In the genomic region with DNA sequence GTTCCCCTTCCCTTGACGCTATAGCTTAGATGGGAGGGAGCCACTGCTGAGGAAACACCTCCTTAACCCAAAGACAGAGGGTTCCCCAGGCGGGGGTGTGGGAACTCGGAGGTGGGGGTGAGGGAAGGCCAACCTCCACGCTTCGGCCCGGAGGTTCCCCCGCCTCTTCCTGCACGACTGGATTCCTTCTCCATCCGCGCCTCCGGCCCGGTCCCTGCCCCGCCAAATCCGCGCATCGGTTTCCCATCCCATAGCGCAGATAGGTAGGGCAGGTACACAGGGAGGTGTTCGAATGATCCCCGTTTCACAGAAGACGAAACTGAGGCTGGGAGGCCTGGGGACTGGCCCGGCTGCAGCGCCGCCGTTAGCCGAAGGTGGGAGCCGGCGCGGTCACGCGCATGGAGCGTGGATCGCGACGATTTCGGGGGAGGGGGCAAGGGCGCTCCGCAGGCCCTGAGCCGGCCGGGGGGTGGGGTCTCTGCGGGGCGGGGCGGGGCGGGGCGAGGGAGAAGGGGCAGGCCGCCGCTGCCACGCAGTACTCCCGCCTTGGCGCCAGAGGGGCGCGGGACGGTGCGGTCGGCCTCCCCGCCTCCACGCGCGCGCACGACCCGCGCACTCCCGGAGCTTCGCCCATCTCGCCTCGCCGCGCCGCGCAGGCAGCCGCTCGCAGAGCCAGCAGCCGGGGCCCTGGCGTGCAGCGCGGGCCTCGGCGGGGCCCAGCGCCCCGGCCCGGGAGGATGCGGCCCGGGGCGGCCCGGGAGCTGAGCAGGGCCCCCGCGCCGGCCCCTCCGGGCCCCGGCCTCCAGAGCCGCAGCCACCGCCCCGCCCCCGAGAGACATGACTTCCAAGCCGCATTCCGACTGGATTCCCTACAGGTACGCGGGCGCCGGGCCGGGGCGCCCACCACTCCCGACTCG, we compare ENCODE assay signal across 8 cellular contexts. TPM values are rescaled to one million over a fixed set of nuclear protein-coding genes. Genes with fewer than 3 reads are reported as not detected.
DNase-seq lines count a peak whose midpoint lies in the region; ATAC-seq and TF ChIP-seq lines count a peak whose summit lies in the region.

A gene with protein sequence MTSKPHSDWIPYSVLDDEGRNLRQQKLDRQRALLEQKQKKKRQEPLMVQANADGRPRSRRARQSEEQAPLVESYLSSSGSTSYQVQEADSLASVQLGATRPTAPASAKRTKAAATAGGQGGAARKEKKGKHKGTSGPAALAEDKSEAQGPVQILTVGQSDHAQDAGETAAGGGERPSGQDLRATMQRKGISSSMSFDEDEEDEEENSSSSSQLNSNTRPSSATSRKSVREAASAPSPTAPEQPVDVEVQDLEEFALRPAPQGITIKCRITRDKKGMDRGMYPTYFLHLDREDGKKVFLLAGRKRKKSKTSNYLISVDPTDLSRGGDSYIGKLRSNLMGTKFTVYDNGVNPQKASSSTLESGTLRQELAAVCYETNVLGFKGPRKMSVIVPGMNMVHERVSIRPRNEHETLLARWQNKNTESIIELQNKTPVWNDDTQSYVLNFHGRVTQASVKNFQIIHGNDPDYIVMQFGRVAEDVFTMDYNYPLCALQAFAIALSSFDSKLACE (plus strand): TSS at position 538 of the 917 bp plus-strand sequence. CDS start 300 bp downstream, at position 838.

- H3K27ac ChIP-seq in lower lobe of right lung (no peak within 1 kb of the TSS), thyroid gland (peak within 1 kb of the TSS in 1 of 3 donors; percentile 37)

- H3K4me1 ChIP-seq in lower lobe of right lung = peaks cover 5% of the 10 kb centered on the region
- peaks cover 9 to 38% of the 10 kb centered on the region in 2 donors for H3K4me1 ChIP-seq in thyroid gland

- H3K9me3 Mint-ChIP-seq in dendritic cell treated with granulocyte-macrophage colony-stimulating factor and Interleukin-4, amounts not matched to agents 40 ng/mL and 50 ng/mL, for 4 days = no peaks in the 10 kb centered on the region

- H3K4me3 Mint-ChIP-seq in dendritic cell treated with granulocyte-macrophage colony-stimulating factor and Interleukin-4, amounts not matched to agents 40 ng/mL and 50 ng/mL, for 4 days = peak within 1 kb of the TSS; percentile 32

- peak within 1 kb of the TSS; percentile 52 for H3K4me3 ChIP-seq in lower lobe of right lung
- peak within 1 kb of the TSS; percentile 29 to 67 (median 38) for H3K4me3 ChIP-seq in thyroid gland (replicated peaks in 1 of 3)

- TF ChIP-seq POLR2A in thyroid gland (IDR thresholded peaks at IDR 0.05) = peak in 1 of 2 donors; percentile 36

- H3K36me3 Mint-ChIP-seq in dendritic cell treated with granulocyte-macrophage colony-stimulating factor and Interleukin-4, amounts not matched to agents 40 ng/mL and 50 ng/mL, for 4 days (ENCODE audit: low read depth) = no peaks in the 10 kb centered on the region

- H3K4me1 Mint-ChIP-seq in dendritic cell treated with granulocyte-macrophage colony-stimulating factor and Interleukin-4, amounts not matched to agents 40 ng/mL and 50 ng/mL, for 4 days (ENCODE audit: low read depth) = no peaks in the 10 kb centered on the region

- peak; percentile 49 to 66 for ATAC-seq in lower lobe of right lung
- no peak for ATAC-seq in HG03521 (IDR thresholded peaks at IDR 0.05; ENCODE audit: unreplicated experiment)

- no peaks in the 10 kb centered on the region for H3K36me3 ChIP-seq in lower lobe of right lung
- H3K36me3 ChIP-seq in thyroid gland = no peaks in the 10 kb centered on the region

- TF ChIP-seq CTCF in lower lobe of right lung (IDR thresholded peaks at IDR 0.05) (no peak), thyroid gland (IDR thresholded peaks at IDR 0.05) (no peak)

- no peak within 1 kb of the TSS for H3K27ac Mint-ChIP-seq in dendritic cell treated with granulocyte-macrophage colony-stimulating factor and Interleukin-4, amounts not matched to agents 40 ng/mL and 50 ng/mL, for 4 days

- peaks cover 24% of the 10 kb centered on the region for H3K27me3 ChIP-seq in lower lobe of right lung (ENCODE audit: low read depth)
- H3K27me3 ChIP-seq in thyroid gland = no peaks in the 10 kb centered on the region

- peaks cover 54% of the 10 kb centered on the region for H3K27me3 Mint-ChIP-seq in dendritic cell treated with granulocyte-macrophage colony-stimulating factor and Interleukin-4, amounts not matched to agents 40 ng/mL and 50 ng/mL, for 4 days

- DNase-seq in ELR (ENCODE audit: low read depth) (peak; percentile 33), NCI-H446 treated with DMSO at 0.1 percent for 48 hours (lab: John Stamatoyannopoulos, UW) (peak; percentile 38), lower lobe of right lung (no peak), thyroid gland (peak; percentile 37 to 45), NCI-H2081 treated with DMSO at 0.1 percent for 48 hours (lab: John Stamatoyannopoulos, UW) (no peak), Ammon's horn (ENCODE audit: low spot score) (no peak)

- 0 to 2% methylated on average over 5 to 19 of the region's 104 CpGs for WGBS in thyroid gland, 2 donors

- H3K9me3 ChIP-seq in lower lobe of right lung = no peaks in the 10 kb centered on the region
- no peaks in the 10 kb centered on the region for H3K9me3 ChIP-seq in thyroid gland

- intact Hi-C loops in dendritic cell treated with granulocyte-macrophage colony-stimulating factor and Interleukin-4, amounts not matched to agents 40 ng/mL and 50 ng/mL, for 4 days (cut with micrococcal nuclease) = no loop called here
- intact Hi-C loops in lower lobe of right lung (cut with DNase I) = no loop called here
- intact Hi-C loops in thyroid gland (cut with DNase I) = no loop called here

RNA-seq across cellular contexts. Expression of the gene that starts here (rescaled TPM):
- total RNA-seq in lower lobe of right lung (5.2 TPM), thyroid gland (10 to 100 TPM; 16.3 to 25.8 (median 22.7) TPM)

Comparison
In these comparisons a context has a peak if more than half of its experiments do, and no peak if none do; other contexts are left out.
1. DNase-seq: peak in ELR (single experiment), NCI-H446 treated with DMSO at 0.1 percent for 48 hours (single experiment) and thyroid gland (2 of 2); none in lower lobe of right lung (single experiment), NCI-H2081 treated with DMSO at 0.1 percent for 48 hours (single experiment) and Ammon's horn (single experiment).